ENCODE assay signal across 16 cellular contexts in genomic region chr15:73885954-73886700, GRCh38. TPM values are rescaled to one million over a fixed set of nuclear protein-coding genes. Genes with fewer than 3 reads are reported as not detected.
DNase-seq lines count a peak whose midpoint lies in the region; ATAC-seq and TF ChIP-seq lines count a peak whose summit lies in the region.
"Had no signal": no experiment of that assay in that cellular context is flagged by ENCODE, and none has a peak within 500 bp of the region (broad histone marks: within the 10 kb centered on the region; RNA-seq: fewer than 3 reads in every experiment).

No MANE protein-coding gene starts in this region.

- DNase-seq in cardiac septum (ENCODE audit: low spot score) (peak; percentile 54), left ventricle myocardium superior (no peak), endodermal cell (peak; percentile 29), posterior cingulate gyrus (no peak), GM23338 (ENCODE audit: low spot score) (no peak)
- DNase-seq in stimulated activated naive B cell treated with anti-CD40 and anti-IgM and Interleukin-4, amounts not matched to agents 10 μg/mL and 1 μg/mL and 100 μg/mL, for 72 hours, result no peak
- DNase-seq in stimulated activated CD4-positive, alpha-beta T cell treated with anti-CD3 and anti-CD28 coated beads, Interleukin-4, amount 100 ng/mL, for 1 hour, result no peak
- DNase-seq: ACHN; Calu3; CD4-positive, alpha-beta T cell; DMS 273 treated with DMSO at 0.1 percent for 48 hours; H7 had no signal

- no peak overlapping the region for H3K4me2 ChIP-seq in GM23338
- H3K4me2 ChIP-seq: BLaER1 treated with 17β-estradiol and CSF1 and Interleukin-3, amounts not matched to agents 10 nM and 100 nM had no signal

- H3K27ac ChIP-seq in endodermal cell (ENCODE audit: low read depth, low read length), result no peak overlapping the region
- no peak overlapping the region for H3K27ac ChIP-seq in GM23338 (ENCODE audit: low read depth)
- H3K27ac ChIP-seq: BLaER1 treated with 17β-estradiol and CSF1 and Interleukin-3, amounts not matched to agents 10 nM and 100 nM had no signal

- peaks cover 43% of the 10 kb centered on the region for H3K27me3 ChIP-seq in endodermal cell (ENCODE audit: control insufficient read depth, insufficient read depth, low read length, poor library complexity, severe bottlenecking)
- no peaks in the 10 kb centered on the region for H3K27me3 ChIP-seq in GM23338 (ENCODE audit: insufficient read depth)
- H3K27me3 ChIP-seq: BLaER1 treated with 17β-estradiol and CSF1 and Interleukin-3, amounts not matched to agents 10 nM and 100 nM had no signal

- H3K27ac Mint-ChIP-seq in endodermal cell (no peak overlapping the region), GM23338 (no peak overlapping the region)
- H3K27ac Mint-ChIP-seq in stimulated activated naive B cell treated with anti-CD40 and anti-IgM and Interleukin-4, amounts not matched to agents 10 μg/mL and 1 μg/mL and 100 μg/mL, for 72 hours, result no peak overlapping the region
- H3K27ac Mint-ChIP-seq: CD4-positive, alpha-beta T cell had no signal

- H2AFZ ChIP-seq in GM23338, result no peak overlapping the region

- no peaks in the 10 kb centered on the region for H3K9me3 ChIP-seq in endodermal cell (ENCODE audit: control insufficient read depth, low read length)

- H3K4me3 ChIP-seq in endodermal cell (ENCODE audit: low read length) (no peak overlapping the region), GM23338 (no peak overlapping the region)
- H3K4me3 ChIP-seq: BLaER1 treated with 17β-estradiol and CSF1 and Interleukin-3, amounts not matched to agents 10 nM and 100 nM had no signal

- H3K4me3 Mint-ChIP-seq in endodermal cell, result no peak overlapping the region
- no peak overlapping the region for H3K4me3 Mint-ChIP-seq in stimulated activated naive B cell treated with anti-CD40 and anti-IgM and Interleukin-4, amounts not matched to agents 10 μg/mL and 1 μg/mL and 100 μg/mL, for 72 hours
- H3K4me3 Mint-ChIP-seq in GM23338, result no peak overlapping the region
- H3K4me3 Mint-ChIP-seq: CD4-positive, alpha-beta T cell had no signal

- H3K79me2 ChIP-seq in GM23338 (replicated peaks; ENCODE audit: insufficient read depth), result no peaks in the 10 kb centered on the region

- no peaks in the 10 kb centered on the region for H3K36me3 ChIP-seq in endodermal cell (ENCODE audit: control insufficient read depth, insufficient read depth, low read length)
- no peaks in the 10 kb centered on the region for H3K36me3 ChIP-seq in GM23338 (ENCODE audit: insufficient read depth)
- H3K36me3 ChIP-seq: BLaER1 treated with 17β-estradiol and CSF1 and Interleukin-3, amounts not matched to agents 10 nM and 100 nM had no signal

- intact Hi-C loops in cardiac septum (cut with DNase I), result no loop called here
- intact Hi-C loops in left ventricle myocardium superior (cut with micrococcal nuclease), result no loop called here
- intact Hi-C loops in posterior cingulate gyrus (cut with DNase I), result no loop called here

- no peaks in the 10 kb centered on the region for H3F3A ChIP-seq in GM23338 (replicated peaks; ENCODE audit: low read depth)

- H3K9ac ChIP-seq in endodermal cell (ENCODE audit: extremely low read depth, low read length, poor library complexity, severe bottlenecking), result no peak overlapping the region
- H3K9ac ChIP-seq: BLaER1 treated with 17β-estradiol and CSF1 and Interleukin-3, amounts not matched to agents 10 nM and 100 nM had no signal

- H3K4me1 Mint-ChIP-seq in endodermal cell, result no peaks in the 10 kb centered on the region
- H3K4me1 Mint-ChIP-seq in stimulated activated naive B cell treated with anti-CD40 and anti-IgM and Interleukin-4, amounts not matched to agents 10 μg/mL and 1 μg/mL and 100 μg/mL, for 72 hours, result peaks cover 7 to 10% of the 10 kb centered on the region in 2 donors
- no peaks in the 10 kb centered on the region for H3K4me1 Mint-ChIP-seq in GM23338

- TF ChIP-seq CTCF in endodermal cell (conservative IDR thresholded peaks at IDR 0.05), result no peak
- no peak for TF ChIP-seq CTCF in GM23338 (conservative IDR thresholded peaks at IDR 0.05; ENCODE audit: low read depth in 2 of 2)

- no peaks in the 10 kb centered on the region for H3K9me3 Mint-ChIP-seq in endodermal cell
- no peaks in the 10 kb centered on the region for H3K9me3 Mint-ChIP-seq in stimulated activated naive B cell treated with anti-CD40 and anti-IgM and Interleukin-4, amounts not matched to agents 10 μg/mL and 1 μg/mL and 100 μg/mL, for 72 hours
- peaks cover 5% of the 10 kb centered on the region; the same call in 2 of the 3 replicates for H3K9me3 Mint-ChIP-seq in GM23338
- H3K9me3 Mint-ChIP-seq: CD4-positive, alpha-beta T cell had no signal

- WGBS in endodermal cell (ENCODE audit: insufficient coverage in 1 of 2, insufficient read length in 1 of 2), 2 experiments, result 82 to 98% methylated on average over 6 to 9 of the region's 9 CpGs

- H3K4me1 ChIP-seq in endodermal cell (ENCODE audit: control insufficient read depth, insufficient read depth, low read length) (no peaks in the 10 kb centered on the region), GM23338 (ENCODE audit: insufficient read depth) (no peaks in the 10 kb centered on the region)
- H3K4me1 ChIP-seq: BLaER1 treated with 17β-estradiol and CSF1 and Interleukin-3, amounts not matched to agents 10 nM and 100 nM had no signal

- H3K27me3 Mint-ChIP-seq in endodermal cell (ENCODE audit: insufficient read depth) (peaks cover 37% of the 10 kb centered on the region), GM23338 (ENCODE audit: insufficient read depth, low read depth, poor library complexity) (peaks cover 6% of the 10 kb centered on the region)
- peaks cover 33 to 42% of the 10 kb centered on the region in 2 donors for H3K27me3 Mint-ChIP-seq in stimulated activated naive B cell treated with anti-CD40 and anti-IgM and Interleukin-4, amounts not matched to agents 10 μg/mL and 1 μg/mL and 100 μg/mL, for 72 hours

- no peaks in the 10 kb centered on the region for H4K20me1 ChIP-seq in GM23338 (replicated peaks; ENCODE audit: insufficient read depth)

- H3K9me2 ChIP-seq in GM23338 (ENCODE audit: insufficient read depth), result no peaks in the 10 kb centered on the region

- ATAC-seq in left ventricle myocardium superior, result no peak
- ATAC-seq in stimulated activated naive B cell treated with anti-CD40 and anti-IgM and Interleukin-4, amounts not matched to agents 10 μg/mL and 1 μg/mL and 100 μg/mL, for 72 hours (replicated peaks), result peak; percentile 58 to 75
- ATAC-seq in GM23338, result no peak

- H3K36me3 Mint-ChIP-seq in endodermal cell (ENCODE audit: low read depth) (no peaks in the 10 kb centered on the region), GM23338 (ENCODE audit: low read depth) (no peaks in the 10 kb centered on the region)
- H3K36me3 Mint-ChIP-seq in stimulated activated naive B cell treated with anti-CD40 and anti-IgM and Interleukin-4, amounts not matched to agents 10 μg/mL and 1 μg/mL and 100 μg/mL, for 72 hours, result no peaks in the 10 kb centered on the region

TF ChIP-seq in GM23338, 12 proteins besides CTCF, POLR2A, EP300 and RAD21 (continues in another document):
- TF ChIP-seq ZNF331 (CRISPR knock-in tag; IDR thresholded peaks at IDR 0.05; ENCODE audit: low read depth) (no peak), ETS1 (IDR thresholded peaks at IDR 0.05) (no peak), EZH2 (IDR thresholded peaks at IDR 0.05; ENCODE audit: low read depth, unreplicated experiment) (no peak), STAT1 (IDR thresholded peaks at IDR 0.05; ENCODE audit: unreplicated experiment) (no peak), JUNB (IDR thresholded peaks at IDR 0.05; ENCODE audit: unreplicated experiment) (no peak), REST (IDR thresholded peaks at IDR 0.05; ENCODE audit: unreplicated experiment) (no peak)

RNA-seq across cellular contexts. Expression of gene TBC1D21, which starts 12.8 kb away (rescaled TPM):
- total RNA-seq in cardiac septum (not detected), left ventricle myocardium superior (not detected), endodermal cell (not detected)
- not detected for polyA plus RNA-seq in endodermal cell (2013, experiment 1 of 2)
- polyA plus RNA-seq in endodermal cell (2013, experiment 2 of 2), result not detected
- not detected in 2 replicates for total RNA-seq in GM23338 (2014; rRNA removed; shearing (Covaris generic))
- not detected in 2 replicates for polyA plus RNA-seq in GM23338 (2016; fragmentation: Nextera tagmentation; extraction: Ambion mirVana)
- total RNA-seq: A172; Calu3; CD4-positive, alpha-beta T cell; Daoy; H7; HT1080 had no signal

RNA-seq across cellular contexts. Expression of gene LOXL1, which starts 40.1 kb away (rescaled TPM):
- total RNA-seq in cardiac septum (29.1 TPM), left ventricle myocardium superior (12.9 TPM), endodermal cell (10 to 100 TPM; 21.3 to 31.8 TPM)
- 92.7 TPM for polyA plus RNA-seq in endodermal cell (2013, experiment 1 of 2)
- 93.8 TPM for polyA plus RNA-seq in endodermal cell (2013, experiment 2 of 2)
- total RNA-seq in GM23338 (2014; rRNA removed; shearing (Covaris generic)), result 6.8 and 10.8 TPM in 2 replicates
- 6.9 and 10.3 TPM in 2 replicates for polyA plus RNA-seq in GM23338 (2016; fragmentation: Nextera tagmentation; extraction: Ambion mirVana)

Comparison
In these comparisons a context has a peak if more than half of its experiments do, and no peak if none do; other contexts are left out.
1. DNase-seq: peak in cardiac septum (single experiment) and endodermal cell (single experiment); none in left ventricle myocardium superior (single experiment), stimulated activated naive B cell treated with anti-CD40 and anti-IgM and Interleukin-4, amounts not matched to agents 10 μg/mL and 1 μg/mL and 100 μg/mL, for 72 hours (single experiment), stimulated activated CD4-positive, alpha-beta T cell treated with anti-CD3 and anti-CD28 coated beads, Interleukin-4, amount 100 ng/mL, for 1 hour (single experiment), posterior cingulate gyrus (0 of 10) and GM23338 (single experiment).
2. ATAC-seq: peak in stimulated activated naive B cell treated with anti-CD40 and anti-IgM and Interleukin-4, amounts not matched to agents 10 μg/mL and 1 μg/mL and 100 μg/mL, for 72 hours (2 of 2); none in left ventricle myocardium superior (single experiment) and GM23338 (single experiment).